In genomic region chr11:62854013-62854824, GRCh38 we compare ENCODE assay signal across 9 cellular contexts. TPM values are rescaled to one million over a fixed set of nuclear protein-coding genes. Genes with fewer than 3 reads are reported as not detected.
DNase-seq lines count a peak whose midpoint lies in the region; ATAC-seq and TF ChIP-seq lines count a peak whose summit lies in the region.
"Had no signal": no experiment of that assay in that cellular context is flagged by ENCODE, and none has a peak within 500 bp of the region (broad histone marks: within the 10 kb centered on the region; RNA-seq: fewer than 3 reads in every experiment).

No MANE protein-coding gene starts in this region.

- peaks cover 46% of the 10 kb centered on the region for H3K36me3 ChIP-seq in SJSA1

- TF ChIP-seq POLR2A in GM15510 (IDR thresholded peaks at IDR 0.05; ENCODE audit: borderline replicate concordance, extremely low read depth, insufficient read length) = peak; percentile 7

- no peaks in the 10 kb centered on the region for H3K9me3 ChIP-seq in SJSA1 (replicated peaks)

- peaks cover 26% of the 10 kb centered on the region for H3K4me1 ChIP-seq in SJSA1 (replicated peaks)

- ATAC-seq in HG03521 (IDR thresholded peaks at IDR 0.05; ENCODE audit: unreplicated experiment) (no peak), GM21529 (IDR thresholded peaks at IDR 0.05; ENCODE audit: unreplicated experiment) (no peak)

- TF ChIP-seq CTCF in fibroblast of the aortic adventitia (IDR thresholded peaks at IDR 0.05; ENCODE audit: insufficient read depth, low read length) = no peak

- DNase-seq in SJSA1 (ENCODE audit: low read depth in 1 of 2, low spot score in 2 of 2) (no peak), fibroblast of the aortic adventitia (ENCODE audit: low read depth) (no peak), skeletal muscle cell (ENCODE audit: low read depth) (no peak)
- DNase-seq in effector CD4-positive, alpha-beta T cell = no peak
- DNase-seq in stimulated activated naive CD4-positive, alpha-beta T cell (lab: John Stamatoyannopoulos, UW) = no peak

- H3K27ac ChIP-seq in SJSA1 = no peak overlapping the region

- H3K27me3 ChIP-seq in SJSA1 (replicated peaks) = no peaks in the 10 kb centered on the region

- H3K4me3 ChIP-seq in SJSA1 = peak overlapping the region; percentile 54
- H3K4me3 ChIP-seq in fibroblast of the aortic adventitia (ENCODE audit: low read depth, low read length) = peak overlapping the region; percentile 81
- H3K4me3 ChIP-seq in skeletal muscle cell (ENCODE audit: low read depth, low read length) = peak overlapping the region; percentile 99

RNA-seq across cellular contexts. Expression of gene WDR74, which starts 14.8 kb away (rescaled TPM):
- 97.4 and 102 TPM in 2 replicates for total RNA-seq in SJSA1 (2014; rRNA removed; shearing (Covaris generic))
- total RNA-seq in fibroblast of the aortic adventitia (ENCODE audit: low replicate concordance) = 29.5 and 29.8 TPM in 2 replicates

RNA-seq across cellular contexts. Expression of gene TEX54, which starts 21.6 kb away (rescaled TPM):
- total RNA-seq in SJSA1 (2014; rRNA removed; shearing (Covaris generic)) = not detected in 2 replicates
- total RNA-seq in fibroblast of the aortic adventitia (ENCODE audit: low replicate concordance) = 0.54 TPM in 1 of 2 replicates, not detected in the other
- total RNA-seq: dermis microvascular lymphatic vessel endothelial cell had no signal

RNA-seq across cellular contexts. Expression of gene STX5, which starts 22.4 kb away (rescaled TPM):
- 45.7 and 45.8 TPM in 2 replicates for total RNA-seq in SJSA1 (2014; rRNA removed; shearing (Covaris generic))
- total RNA-seq in fibroblast of the aortic adventitia (ENCODE audit: low replicate concordance) = 20.4 and 42.8 TPM in 2 replicates

RNA-seq across cellular contexts. Expression of gene SLC3A2, which starts 26.5 kb away (rescaled TPM):
- 452 and 454 TPM in 2 replicates for total RNA-seq in SJSA1 (2014; rRNA removed; shearing (Covaris generic))
- total RNA-seq in fibroblast of the aortic adventitia (ENCODE audit: low replicate concordance) = 174 and 179 TPM in 2 replicates

RNA-seq across cellular contexts. Expression of gene NXF1, which starts 49.0 kb away (rescaled TPM):
- total RNA-seq in SJSA1 (2014; rRNA removed; shearing (Covaris generic)) = 33.6 and 33.8 TPM in 2 replicates
- total RNA-seq in fibroblast of the aortic adventitia (ENCODE audit: low replicate concordance) = 27.8 and 77.6 TPM in 2 replicates
